8 cellular contexts compared by ENCODE assay signal in genomic region chr7:35186751-35187150, GRCh38.
DNase-seq lines count a peak whose midpoint lies in the region; TF ChIP-seq lines count a peak whose summit lies in the region.
"Not testable (repeated sequence)": the region's sequence is repeated elsewhere in the genome, so short reads cannot be mapped to it uniquely, and the experiment has no call there.

No MANE protein-coding gene starts in this region.

- not testable (repeated sequence) for TF ChIP-seq CTCF in epithelial cell of esophagus (IDR thresholded peaks at IDR 0.05; ENCODE audit: insufficient read depth, low read depth, low read length, missing control alignments)

- H3K4me3 ChIP-seq in HUES6 (ENCODE audit: low read depth, low read length) (peak overlapping the region; percentile 67), SJCRH30 (peak overlapping the region; percentile 61), epithelial cell of esophagus (ENCODE audit: low read length) (peak overlapping the region; percentile 11), neuron (ENCODE audit: low read length) (peak overlapping the region; percentile 33)

- not testable (repeated sequence) for H3K4me1 Mint-ChIP-seq in activated naive CD4-positive, alpha-beta T cell treated with anti-CD3 and anti-CD28 coated beads, Interleukin-2, amount 50 U/mL, for 24 hours

- peak; percentile 64 for DNase-seq in COLO668 (lab: John Stamatoyannopoulos, UW; ENCODE audit: unreplicated experiment)
- peak in 1 of 2 experiments; percentile 1 for DNase-seq in SJCRH30
- DNase-seq in epithelial cell of esophagus (ENCODE audit: low read depth) = peak; percentile 21
- peak; percentile 5 for DNase-seq in iPS-NIHi11 (ENCODE audit: low spot score)
- peak; percentile 37 for DNase-seq in superior temporal gyrus (ENCODE audit: extremely low spot score)

- H3K4me3 Mint-ChIP-seq in activated naive CD4-positive, alpha-beta T cell treated with anti-CD3 and anti-CD28 coated beads, Interleukin-2, amount 50 U/mL, for 24 hours = peak overlapping the region; percentile 20

- not testable (repeated sequence) for H3K27ac ChIP-seq in HUES6 (ENCODE audit: low read depth, low read length); SJCRH30

- not testable (repeated sequence) for H2AFZ ChIP-seq in neuron (ENCODE audit: low read depth, low read length)

- H3K9me3 Mint-ChIP-seq in activated naive CD4-positive, alpha-beta T cell treated with anti-CD3 and anti-CD28 coated beads, Interleukin-2, amount 50 U/mL, for 24 hours = not testable (repeated sequence)

- H3K9me3 ChIP-seq in HUES6 (ENCODE audit: control insufficient read depth, insufficient read depth, low read depth, low read length); SJCRH30 (replicated peaks); neuron (ENCODE audit: low read length): not testable (repeated sequence)

- H3K36me3 ChIP-seq in HUES6 (ENCODE audit: control insufficient read depth, insufficient read depth, low read length); SJCRH30; neuron (ENCODE audit: insufficient read depth, low read length): not testable (repeated sequence)

- H3K27me3 ChIP-seq in HUES6 (ENCODE audit: control insufficient read depth, insufficient read depth, low read length) (peaks cover 39% of the 10 kb centered on the region), neuron (ENCODE audit: insufficient read depth, low read length) (peaks cover 22% of the 10 kb centered on the region)
- H3K27me3 ChIP-seq in SJCRH30 = not testable (repeated sequence)

- H3K36me3 Mint-ChIP-seq in activated naive CD4-positive, alpha-beta T cell treated with anti-CD3 and anti-CD28 coated beads, Interleukin-2, amount 50 U/mL, for 24 hours = not testable (repeated sequence)

- peak overlapping the region; percentile 45 for H3K9ac ChIP-seq in HUES6 (ENCODE audit: low read length)

- H3K27me3 Mint-ChIP-seq in activated naive CD4-positive, alpha-beta T cell treated with anti-CD3 and anti-CD28 coated beads, Interleukin-2, amount 50 U/mL, for 24 hours = peaks cover 18% of the 10 kb centered on the region

- H3K4me1 ChIP-seq in HUES6 (ENCODE audit: control insufficient read depth, insufficient read depth, low read length); SJCRH30; neuron (ENCODE audit: insufficient read depth, low read length): not testable (repeated sequence)

- not testable (repeated sequence) for H3K27ac Mint-ChIP-seq in activated naive CD4-positive, alpha-beta T cell treated with anti-CD3 and anti-CD28 coated beads, Interleukin-2, amount 50 U/mL, for 24 hours

Comparison
In these comparisons a context has a peak if more than half of its experiments do, and no peak if none do; other contexts are left out.
1. H3K4me3 ChIP-seq: peak in every context shown above with its lines; median percentile 67 in HUES6; 61 in SJCRH30; 33 in neuron; 11 in epithelial cell of esophagus.